ENCODE assay signal across 27 cellular contexts in the genomic region with DNA sequence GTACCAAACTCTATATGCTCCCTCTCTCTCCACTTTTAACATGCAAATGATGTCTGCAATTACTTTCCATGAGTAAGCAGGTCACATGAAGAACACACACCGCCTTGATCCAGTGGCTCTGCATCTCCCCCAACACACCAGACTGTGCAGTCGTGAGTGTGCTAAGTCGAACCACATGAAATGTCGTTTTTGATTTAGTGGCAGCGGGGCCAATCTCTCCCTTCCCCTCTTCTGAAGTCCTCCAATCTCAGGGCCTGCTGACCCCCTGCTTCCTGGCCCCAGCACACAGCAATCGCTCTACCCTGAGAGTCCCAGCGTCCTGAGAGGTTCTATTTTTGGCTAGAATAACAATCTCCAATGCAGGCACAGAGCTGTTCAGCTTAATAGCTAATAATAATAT.
DNase-seq lines count a peak whose midpoint lies in the region; ATAC-seq and TF ChIP-seq lines count a peak whose summit lies in the region.
"Had no signal": no experiment of that assay in that cellular context is flagged by ENCODE, and none has a peak within 500 bp of the region (broad histone marks: within the 10 kb centered on the region; RNA-seq: fewer than 3 reads in every experiment).

No MANE protein-coding gene starts in this region.

- peaks cover 15% of the 10 kb centered on the region for H3K4me1 ChIP-seq in neural progenitor cell
- H3K4me1 ChIP-seq: Peyer's patch had no signal

- DNase-seq in activated CD4-positive, alpha-beta T cell treated with anti-CD3 and anti-CD28 coated beads for 36 hours: peak; percentile 27
- DNase-seq in activated CD4-positive, alpha-beta T cell treated with anti-CD3 and anti-CD28 coated beads, Interleukin-2, amount 50 U/mL, for 48 hours: no peak
- DNase-seq in HEK293T (ENCODE audit: extremely low spot score) (peak; percentile 18), germinal center (ENCODE audit: low spot score) (peak; percentile 42), neural progenitor cell (ENCODE audit: low spot score) (no peak), DMS53 treated with DMSO at 0.1 percent for 48 hours (lab: John Stamatoyannopoulos, UW; ENCODE audit: unreplicated experiment) (no peak), amygdala (lab: John Stamatoyannopoulos, UW) (no peak)
- DNase-seq: activated naive CD8-positive, alpha-beta T cell treated with anti-CD3 and anti-CD28 coated beads, Interleukin-2, amount 10 ng/mL, durations not matched to agents 7 days and 5 days; CD8-positive, alpha-beta T cell; cerebellar nuclear complex; effector CD4-positive, alpha-beta T cell; GOT3; head of caudate nucleus; left colon; NCI-H1694 treated with DMSO at 0.1 percent for 48 hours; NCI-H2171 treated with DMSO at 0.1 percent for 48 hours; NCI-H524 treated with DMSO at 0.1 percent for 48 hours; Peyer's patch; stimulated activated CD4-positive, alpha-beta T cell treated with anti-CD3 and anti-CD28 coated beads, Interleukin-15, amount 100 ng/mL, for 24 hours; T-helper 17 cell had no signal

- no peak overlapping the region for H3K27ac Mint-ChIP-seq in activated CD4-positive, alpha-beta T cell treated with anti-CD3 and anti-CD28 coated beads for 36 hours
- no peak overlapping the region for H3K27ac Mint-ChIP-seq in neural progenitor cell
- H3K27ac Mint-ChIP-seq: activated naive CD8-positive, alpha-beta T cell treated with anti-CD3 and anti-CD28 coated beads, Interleukin-2, amount 10 ng/mL, durations not matched to agents 7 days and 5 days; activated T-helper 2 cell treated with anti-CD3 and anti-CD28 coated beads, Interferon-gamma antibody, Interleukin-2, Interleukin-4, amounts not matched to agents 10 μg/mL and 5 μg/mL and 100 μg/mL, durations not matched to agents 14 hours and 24 hours and 36 hours; CD8-positive, alpha-beta T cell; mesothelial cell of epicardium; natural killer cell treated with Interleukin-12 subunit alpha and Interleukin-12 subunit beta and Interleukin-15 and Interleukin-18, amount 100 ng/mL, for 72 hours; T-helper 17 cell; type B pancreatic cell had no signal

- H3K4me2 ChIP-seq in neural progenitor cell: peak overlapping the region; percentile 53

- ATAC-seq in activated CD4-positive, alpha-beta T cell treated with anti-CD3 and anti-CD28 coated beads for 36 hours: no peak
- no peak for ATAC-seq in HG03025 (IDR thresholded peaks at IDR 0.05; ENCODE audit: low FRiP score, unreplicated experiment)
- ATAC-seq: CD8-positive, alpha-beta T cell; left colon; T-helper 17 cell had no signal

- no peak for TF ChIP-seq CTCF in neural progenitor cell (IDR thresholded peaks at IDR 0.05)

- peaks cover 18% of the 10 kb centered on the region for H3K27me3 Mint-ChIP-seq in activated CD4-positive, alpha-beta T cell treated with anti-CD3 and anti-CD28 coated beads for 36 hours
- peaks cover 10% of the 10 kb centered on the region for H3K27me3 Mint-ChIP-seq in neural progenitor cell (ENCODE audit: insufficient read depth, low read depth)

- no peak overlapping the region for H3K4me3 Mint-ChIP-seq in activated CD4-positive, alpha-beta T cell treated with anti-CD3 and anti-CD28 coated beads for 36 hours
- H3K4me3 Mint-ChIP-seq in neural progenitor cell: no peak overlapping the region
- H3K4me3 Mint-ChIP-seq: activated naive CD8-positive, alpha-beta T cell treated with anti-CD3 and anti-CD28 coated beads, Interleukin-2, amount 10 ng/mL, durations not matched to agents 7 days and 5 days; CD8-positive, alpha-beta T cell; mesothelial cell of epicardium; natural killer cell treated with Interleukin-12 subunit alpha and Interleukin-12 subunit beta and Interleukin-15 and Interleukin-18, amount 100 ng/mL, for 72 hours; T-helper 17 cell; type B pancreatic cell had no signal

- no peak overlapping the region for H3K9ac ChIP-seq in neural progenitor cell

- H3K36me3 ChIP-seq in neural progenitor cell: no peaks in the 10 kb centered on the region
- H3K36me3 ChIP-seq: Peyer's patch had no signal

- H3K27me3 ChIP-seq in neural progenitor cell: peaks cover 4% of the 10 kb centered on the region
- H3K27me3 ChIP-seq: Peyer's patch had no signal

- H3K4me3 ChIP-seq in neural progenitor cell: no peak overlapping the region
- H3K4me3 ChIP-seq: Peyer's patch, SK-N-MC had no signal

- no peaks in the 10 kb centered on the region for H4K20me1 ChIP-seq in neural progenitor cell (ENCODE audit: low read depth)

- intact Hi-C loops in activated CD4-positive, alpha-beta T cell treated with anti-CD3 and anti-CD28 coated beads for 36 hours (cut with DNase I, micrococcal nuclease): loop anchor here in 1 of 2 experiments (2.0 kb wide), 1 partner anchor 15 kb away; no protein-coding TSS in a partner anchor

- CTCF ChIA-PET in activated CD4-positive, alpha-beta T cell treated with anti-CD3 and anti-CD28 coated beads for 36 hours (lab: Charles Lee): interaction anchor here (0.7 kb wide), 1 partner anchor 9 kb away, joined by 3 read pairs; no protein-coding TSS in a partner anchor
- CTCF ChIA-PET in HEK293T (lab: Yijun Ruan, JAX): no interaction called here

- no peak overlapping the region for H2AFZ ChIP-seq in neural progenitor cell (replicated peaks)

- H3K79me2 ChIP-seq in neural progenitor cell (ENCODE audit: low read depth): no peaks in the 10 kb centered on the region

- no peaks in the 10 kb centered on the region for H3K9me3 ChIP-seq in neural progenitor cell (ENCODE audit: low read depth)
- H3K9me3 ChIP-seq: Peyer's patch had no signal

- H3F3A ChIP-seq in neural progenitor cell (ENCODE audit: low read depth): peaks cover 13% of the 10 kb centered on the region

- peaks cover 25% of the 10 kb centered on the region for H3K4me1 Mint-ChIP-seq in activated CD4-positive, alpha-beta T cell treated with anti-CD3 and anti-CD28 coated beads for 36 hours
- peaks cover 15% of the 10 kb centered on the region for H3K4me1 Mint-ChIP-seq in neural progenitor cell
- H3K4me1 Mint-ChIP-seq: T-helper 17 cell had no signal

- peaks cover 4% of the 10 kb centered on the region for H3K36me3 Mint-ChIP-seq in activated CD4-positive, alpha-beta T cell treated with anti-CD3 and anti-CD28 coated beads for 36 hours (ENCODE audit: low read depth)
- no peaks in the 10 kb centered on the region for H3K36me3 Mint-ChIP-seq in neural progenitor cell
- H3K36me3 Mint-ChIP-seq: CD8-positive, alpha-beta T cell; type B pancreatic cell had no signal

- peaks cover 7% of the 10 kb centered on the region for H3K9me3 Mint-ChIP-seq in activated CD4-positive, alpha-beta T cell treated with anti-CD3 and anti-CD28 coated beads for 36 hours (ENCODE audit: low read depth)
- peaks cover 3% of the 10 kb centered on the region for H3K9me3 Mint-ChIP-seq in neural progenitor cell
- H3K9me3 Mint-ChIP-seq: CD8-positive, alpha-beta T cell had no signal

- H3K27ac ChIP-seq in neural progenitor cell: no peak overlapping the region
- H3K27ac ChIP-seq: epithelial cell of prostate, Peyer's patch, SK-N-MC had no signal

- POLR2A ChIA-PET in activated CD4-positive, alpha-beta T cell treated with anti-CD3 and anti-CD28 coated beads for 36 hours (lab: Charles Lee): no interaction called here
- POLR2A ChIA-PET in HEK293T (lab: Yijun Ruan, JAX): no interaction called here

TF ChIP-seq in HEK293T, 16 proteins besides CTCF, POLR2A, EP300 and RAD21:
- TF ChIP-seq ZNF384 (IDR thresholded peaks at IDR 0.05) (no peak), SP1 (IDR thresholded peaks at IDR 0.05) (no peak), PKNOX1 (IDR thresholded peaks at IDR 0.05) (peak; percentile 83), SUZ12 (IDR thresholded peaks at IDR 0.05) (no peak), TARDBP (IDR thresholded peaks at IDR 0.05) (no peak), NFRKB (IDR thresholded peaks at IDR 0.05) (no peak)

Comparison
In these comparisons a context has a peak if more than half of its experiments do, and no peak if none do; other contexts are left out.
1. DNase-seq: peak in activated CD4-positive, alpha-beta T cell treated with anti-CD3 and anti-CD28 coated beads for 36 hours (single experiment), HEK293T (single experiment) and germinal center (single experiment); none in activated CD4-positive, alpha-beta T cell treated with anti-CD3 and anti-CD28 coated beads, Interleukin-2, amount 50 U/mL, for 48 hours (0 of 2), neural progenitor cell (single experiment), DMS53 treated with DMSO at 0.1 percent for 48 hours (single experiment) and amygdala (0 of 56).